Comparison of ENCODE assay signal across 24 cellular contexts in the genomic region with DNA sequence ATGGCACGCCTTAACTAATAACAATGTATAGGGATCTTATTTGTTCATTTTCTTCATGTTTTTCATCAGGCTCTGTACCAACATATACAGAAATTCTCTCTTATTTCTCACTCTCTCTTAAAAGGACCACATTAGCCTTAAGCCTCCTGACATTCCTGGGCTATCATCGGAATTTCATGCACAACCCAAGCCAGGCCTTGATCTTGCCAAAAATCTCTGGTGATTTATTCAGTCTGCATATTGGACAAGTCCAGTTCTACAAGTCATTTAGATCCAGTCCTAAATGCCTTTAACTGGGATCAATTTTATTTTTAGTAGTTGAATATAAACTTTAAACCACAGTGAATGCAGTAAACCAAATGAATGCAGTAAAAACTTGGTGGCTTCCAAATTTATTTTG.
"Had no signal": no experiment of that assay in that cellular context is flagged by ENCODE, and none has a peak within 500 bp of the region (broad histone marks: within the 10 kb centered on the region; RNA-seq: fewer than 3 reads in every experiment).

No MANE protein-coding gene starts in this region.

- H3K27ac ChIP-seq: KMS-11 had no signal

- H3K4me2 ChIP-seq: KMS-11, SK-N-SH had no signal

- H3K9me3 ChIP-seq: SK-N-SH had no signal

- DNase-seq: activated CD4-positive, alpha-beta memory T cell treated with anti-CD3 and anti-CD28 coated beads, Interleukin-2, amount 10 ng/mL, durations not matched to agents 7 days and 5 days; activated CD4-positive, alpha-beta T cell treated with anti-CD3 and anti-CD28 coated beads, Interleukin-2, amount 50 U/mL, for 1 hour; activated CD4-positive, CD25-positive, alpha-beta regulatory T cell; activated gamma-delta T cell; activated naive CD4-positive, alpha-beta T cell treated with anti-CD3 and anti-CD28 coated beads for 36 hours; activated T-cell treated with anti-CD3 and anti-CD28 coated beads for 4 hours; activated T-cell treated with anti-CD3 and anti-CD28 coated beads, Interleukin-2, amount 50 U/mL, for 48 hours; caudate nucleus; MV-4-11; NCI-H1092 treated with DMSO at 0.1 percent for 48 hours; NCI-H1436; NCI-H187; NCI-H2081; NCI-H510A treated with DMSO at 0.1 percent for 48 hours; NCI-H69; NK-92 treated with Interleukin-12 subunit alpha and Interleukin-12 subunit beta, amount 100 ng/mL, for 24 hours; OCI-M1; RPMI8226; SK-N-SH; T-helper 1 cell had no signal

- H3K9ac ChIP-seq: KMS-11, SK-N-SH had no signal

- ATAC-seq: activated T-helper 17 cell treated with anti-CD3 and anti-CD28 coated beads, Interleukin-2, amount 50 U/mL, for 72 hours; Panc1; Right ventricle myocardium inferior had no signal
